ENCODE assay signal across 22 cellular contexts in the genomic region with DNA sequence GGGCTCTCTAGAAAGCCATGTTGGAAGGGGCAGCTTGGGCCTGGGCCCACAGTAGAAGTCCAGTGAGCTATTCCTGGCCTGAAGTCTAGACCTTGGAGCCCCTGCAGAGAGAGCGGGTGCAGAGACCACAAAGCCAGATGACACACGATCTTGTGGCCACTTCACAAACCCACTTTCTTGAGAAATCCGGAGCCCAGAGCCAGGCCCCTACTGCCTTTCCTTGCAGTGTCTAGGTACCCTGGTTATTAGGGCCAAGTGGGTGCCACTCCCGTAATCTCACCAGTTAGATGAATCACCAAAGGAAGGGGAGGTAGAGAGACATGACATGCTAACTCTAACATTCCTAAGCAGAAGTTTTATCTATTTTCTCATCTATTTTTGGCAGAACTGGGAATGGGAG.
"Had no signal": no experiment of that assay in that cellular context is flagged by ENCODE, and none has a peak within 500 bp of the region (broad histone marks: within the 10 kb centered on the region; RNA-seq: fewer than 3 reads in every experiment).

No MANE protein-coding gene starts in this region.

- DNase-seq: activated CD4-positive, alpha-beta T cell treated with anti-CD3 and anti-CD28 coated beads for 1 hour; activated CD8-positive, alpha-beta memory T cell treated with anti-CD3 and anti-CD28 coated beads for 24 hours; activated CD8-positive, alpha-beta memory T cell treated with anti-CD3 and anti-CD28 coated beads, Interleukin-2, amount 50 U/mL, for 48 hours; activated effector memory CD4-positive, alpha-beta T cell treated with anti-CD3 and anti-CD28 coated beads, Interleukin-2, amount 50 U/mL, for 16 hours; activated naive CD4-positive, alpha-beta T cell treated with anti-CD3 and anti-CD28 coated beads, Interleukin-2, amount 50 U/mL, for 16 hours; activated T-cell treated with anti-CD3 and anti-CD28 coated beads, Interleukin-2, amount 50 U/mL, for 72 hours; effector memory CD8-positive, alpha-beta T cell; foreskin fibroblast; glutamatergic neuron; hippocampal formation; islet precursor cell; left colon; lower lobe of right lung; posterior cingulate gyrus; sigmoid colon; spleen; stimulated activated CD4-positive, alpha-beta T cell treated with anti-CD3 and anti-CD28 coated beads, Interleukin-4, amount 100 ng/mL, for 4 hours; testis; upper lobe of left lung; WERI-Rb-1 had no signal

- H3K27ac ChIP-seq: cardiac muscle cell, lower lobe of right lung, sigmoid colon, spleen, testis, upper lobe of left lung, WERI-Rb-1 had no signal

- H3K4me1 ChIP-seq: lower lobe of right lung, sigmoid colon, spleen, testis, upper lobe of left lung had no signal

- H3K36me3 ChIP-seq: cardiac muscle cell, lower lobe of right lung, sigmoid colon, spleen, upper lobe of left lung, WERI-Rb-1 had no signal

- ATAC-seq: activated T-cell treated with anti-CD3 and anti-CD28 coated beads, Interleukin-2, amount 50 U/mL, for 72 hours; effector memory CD8-positive, alpha-beta T cell; left colon; lower lobe of right lung; stimulated activated memory B cell treated with anti-CD40 and anti-IgM and Interleukin-4, amounts not matched to agents 10 μg/mL and 1 μg/mL and 100 μg/mL, for 72 hours had no signal

- H3K27me3 ChIP-seq: cardiac muscle cell, sigmoid colon, spleen, testis, upper lobe of left lung had no signal

- H3K9me3 ChIP-seq: lower lobe of right lung, sigmoid colon, spleen, testis, upper lobe of left lung had no signal

- H3K4me3 ChIP-seq: cardiac muscle cell, lower lobe of right lung, sigmoid colon, spleen, testis, upper lobe of left lung had no signal
